In genomic region chr9:35136866-35137265, GRCh38 we compare ENCODE assay signal across 24 cellular contexts.
"Had no signal": no experiment of that assay in that cellular context is flagged by ENCODE, and none has a peak within 500 bp of the region (broad histone marks: within the 10 kb centered on the region; RNA-seq: fewer than 3 reads in every experiment).

No MANE protein-coding gene starts in this region.

- H3K36me3 Mint-ChIP-seq: stimulated activated naive B cell treated with anti-CD40 and anti-IgM and Interleukin-4, amounts not matched to agents 10 μg/mL and 1 μg/mL and 100 μg/mL, for 72 hours had no signal

- DNase-seq: activated CD4-positive, alpha-beta T cell treated with anti-CD3 and anti-CD28 coated beads for 36 hours; activated CD4-positive, alpha-beta T cell treated with anti-CD3 and anti-CD28 coated beads, Interleukin-2, amount 50 U/mL, for 4 hours; activated CD4-positive, CD25-positive, alpha-beta regulatory T cell; activated CD8-positive, alpha-beta memory T cell treated with anti-CD3 and anti-CD28 coated beads, Interleukin-2, amount 50 U/mL, for 48 hours; activated gamma-delta T cell treated with Interleukin-2 at 50 U/mL for 16 hours; activated naive CD8-positive, alpha-beta T cell treated with anti-CD3 and anti-CD28 coated beads, Interleukin-2, amount 50 U/mL, for 24 hours; activated T-cell treated with anti-CD3 and anti-CD28 coated beads, Interleukin-2, amount 50 U/mL, for 24 hours; anterior cingulate cortex; dermis blood vessel endothelial cell; effector CD4-positive, alpha-beta T cell; esophagus squamous epithelium; gastrocnemius medialis; glutamatergic neuron; left colon; mammary epithelial cell; nucleus accumbens; psoas muscle; stimulated activated CD4-positive, alpha-beta T cell treated with anti-CD3 and anti-CD28 coated beads, Interleukin-15, amount 100 ng/mL, for 24 hours; stimulated activated CD4-positive, alpha-beta T cell treated with anti-CD3 and anti-CD28 coated beads, Interleukin-2, amount 100 ng/mL, for 24 hours; stimulated activated naive B cell treated with anti-CD40 and anti-IgM and Interleukin-4, amounts not matched to agents 10 μg/mL and 1 μg/mL and 100 μg/mL, for 72 hours; stomach; thyroid gland had no signal

- H3K4me3 ChIP-seq: esophagus squamous epithelium, gastrocnemius medialis, psoas muscle, stomach, thyroid gland had no signal

- H3K27ac Mint-ChIP-seq: activated CD4-positive, alpha-beta T cell treated with anti-CD3 and anti-CD28 coated beads for 36 hours; activated naive CD4-positive, alpha-beta T cell treated with anti-CD3 and anti-CD28 coated beads, Interleukin-2, amount 50 U/mL, for 24 hours; activated naive CD8-positive, alpha-beta T cell treated with anti-CD3 and anti-CD28 coated beads, Interleukin-2, amount 50 U/mL, for 24 hours; activated T-cell treated with anti-CD3 and anti-CD28 coated beads, Interleukin-2, amount 50 U/mL, for 24 hours; nephron; stimulated activated naive B cell treated with anti-CD40 and anti-IgM and Interleukin-4, amounts not matched to agents 10 μg/mL and 1 μg/mL and 100 μg/mL, for 72 hours had no signal

- H3K4me1 Mint-ChIP-seq: activated CD4-positive, alpha-beta T cell treated with anti-CD3 and anti-CD28 coated beads for 36 hours; activated naive CD4-positive, alpha-beta T cell treated with anti-CD3 and anti-CD28 coated beads, Interleukin-2, amount 50 U/mL, for 24 hours; activated naive CD8-positive, alpha-beta T cell treated with anti-CD3 and anti-CD28 coated beads, Interleukin-2, amount 50 U/mL, for 24 hours; nephron; stimulated activated naive B cell treated with anti-CD40 and anti-IgM and Interleukin-4, amounts not matched to agents 10 μg/mL and 1 μg/mL and 100 μg/mL, for 72 hours had no signal

- H3K27me3 Mint-ChIP-seq: activated CD4-positive, alpha-beta T cell treated with anti-CD3 and anti-CD28 coated beads for 36 hours; activated naive CD4-positive, alpha-beta T cell treated with anti-CD3 and anti-CD28 coated beads, Interleukin-2, amount 50 U/mL, for 24 hours; activated T-cell treated with anti-CD3 and anti-CD28 coated beads, Interleukin-2, amount 50 U/mL, for 24 hours had no signal

- H3K4me3 Mint-ChIP-seq: activated CD4-positive, alpha-beta T cell treated with anti-CD3 and anti-CD28 coated beads for 36 hours; activated naive CD4-positive, alpha-beta T cell treated with anti-CD3 and anti-CD28 coated beads, Interleukin-2, amount 50 U/mL, for 24 hours; activated naive CD8-positive, alpha-beta T cell treated with anti-CD3 and anti-CD28 coated beads, Interleukin-2, amount 50 U/mL, for 24 hours; activated T-cell treated with anti-CD3 and anti-CD28 coated beads, Interleukin-2, amount 50 U/mL, for 24 hours; nephron; stimulated activated naive B cell treated with anti-CD40 and anti-IgM and Interleukin-4, amounts not matched to agents 10 μg/mL and 1 μg/mL and 100 μg/mL, for 72 hours had no signal
